In the genomic region with DNA sequence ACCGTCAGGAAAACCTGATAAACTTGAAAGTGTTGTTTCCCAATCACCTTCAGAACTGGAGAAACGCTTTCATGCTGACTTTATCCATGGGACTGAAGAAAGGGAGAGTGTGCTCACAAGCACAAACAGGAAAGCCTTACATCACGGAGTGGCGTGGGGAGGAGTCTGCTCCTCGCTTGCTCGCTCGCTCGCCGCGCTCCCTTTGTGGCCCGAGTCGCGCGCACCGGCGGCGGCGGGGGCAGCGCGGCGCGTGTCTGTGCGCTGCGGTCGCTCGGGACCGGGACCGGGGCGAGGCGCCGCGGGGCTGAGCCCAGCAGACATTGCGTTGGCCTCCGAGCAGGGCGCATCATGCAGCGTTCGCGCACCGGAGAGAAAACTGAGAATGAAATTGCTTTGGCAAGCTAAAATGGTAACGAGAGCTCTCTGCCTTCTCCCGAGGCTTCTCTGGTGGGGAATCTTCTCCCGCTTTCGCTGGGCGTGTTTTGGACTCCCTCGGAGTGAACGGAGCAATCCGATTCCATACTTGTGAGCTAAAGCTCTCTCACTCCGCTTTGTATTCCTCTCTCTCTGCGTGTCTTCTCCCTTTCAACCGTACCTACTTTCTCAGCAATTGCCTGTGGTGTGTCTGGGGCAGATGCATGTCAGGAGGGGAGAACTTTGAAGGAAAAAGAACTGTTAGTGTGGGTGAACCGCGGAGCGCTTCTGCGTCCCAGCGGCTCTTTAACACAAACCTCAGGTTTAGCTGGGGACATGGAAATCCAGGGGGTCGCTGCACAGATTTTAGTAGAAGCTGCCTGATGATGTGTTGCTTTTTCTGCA, we compare ENCODE assay signal across 1 cellular context.
TF ChIP-seq lines count a peak whose summit lies in the region.

A gene (plus strand): TSS at position 205 of the 819 bp plus-strand sequence. CDS start 178 bp downstream, at position 383.

TF ChIP-seq in HepG2, 621 proteins besides CTCF, POLR2A, EP300 and RAD21 (continued from another document and continues in another):
- TF ChIP-seq ZNF678 (CRISPR knock-in tag; IDR thresholded peaks at IDR 0.05) = no peak
- TF ChIP-seq, protein P1, sequence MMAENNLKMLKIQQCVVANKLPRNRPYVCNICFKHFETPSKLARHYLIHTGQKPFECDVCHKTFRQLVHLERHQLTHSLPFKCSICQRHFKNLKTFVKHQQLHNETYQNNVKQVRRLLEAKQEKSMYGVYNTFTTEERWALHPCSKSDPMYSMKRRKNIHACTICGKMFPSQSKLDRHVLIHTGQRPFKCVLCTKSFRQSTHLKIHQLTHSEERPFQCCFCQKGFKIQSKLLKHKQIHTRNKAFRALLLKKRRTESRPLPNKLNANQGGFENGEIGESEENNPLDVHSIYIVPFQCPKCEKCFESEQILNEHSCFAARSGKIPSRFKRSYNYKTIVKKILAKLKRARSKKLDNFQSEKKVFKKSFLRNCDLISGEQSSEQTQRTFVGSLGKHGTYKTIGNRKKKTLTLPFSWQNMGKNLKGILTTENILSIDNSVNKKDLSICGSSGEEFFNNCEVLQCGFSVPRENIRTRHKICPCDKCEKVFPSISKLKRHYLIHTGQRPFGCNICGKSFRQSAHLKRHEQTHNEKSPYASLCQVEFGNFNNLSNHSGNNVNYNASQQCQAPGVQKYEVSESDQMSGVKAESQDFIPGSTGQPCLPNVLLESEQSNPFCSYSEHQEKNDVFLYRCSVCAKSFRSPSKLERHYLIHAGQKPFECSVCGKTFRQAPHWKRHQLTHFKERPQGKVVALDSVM (CRISPR knock-in tag; IDR thresholded peaks at IDR 0.05) = no peak
- no peak for TF ChIP-seq ZNF589 (CRISPR knock-in tag; conservative IDR thresholded peaks at IDR 0.05)
- 0 out of 2 replicates have a peak, but pooled peaks have one; percentile 27 for TF ChIP-seq ZNF558 (CRISPR knock-in tag; IDR thresholded peaks at IDR 0.05; ENCODE audit: borderline replicate concordance)
- TF ChIP-seq YY1 (IDR thresholded peaks at IDR 0.05; ENCODE audit: insufficient read depth, insufficient replicate concordance, low read depth, low read length) = peak; percentile 14
- TF ChIP-seq, protein P2, sequence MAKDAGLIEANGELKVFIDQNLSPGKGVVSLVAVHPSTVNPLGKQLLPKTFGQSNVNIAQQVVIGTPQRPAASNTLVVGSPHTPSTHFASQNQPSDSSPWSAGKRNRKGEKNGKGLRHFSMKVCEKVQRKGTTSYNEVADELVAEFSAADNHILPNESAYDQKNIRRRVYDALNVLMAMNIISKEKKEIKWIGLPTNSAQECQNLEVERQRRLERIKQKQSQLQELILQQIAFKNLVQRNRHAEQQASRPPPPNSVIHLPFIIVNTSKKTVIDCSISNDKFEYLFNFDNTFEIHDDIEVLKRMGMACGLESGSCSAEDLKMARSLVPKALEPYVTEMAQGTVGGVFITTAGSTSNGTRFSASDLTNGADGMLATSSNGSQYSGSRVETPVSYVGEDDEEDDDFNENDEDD (CRISPR knock-in tag; IDR thresholded peaks at IDR 0.05; ENCODE audit: borderline replicate concordance) = peak; percentile 49; the same call in 1 of the 2 replicates
- TF ChIP-seq ARNTL (CRISPR knock-in tag; IDR thresholded peaks at IDR 0.05) = no peak
- no peak for TF ChIP-seq SIX1 (CRISPR knock-in tag; IDR thresholded peaks at IDR 0.05; ENCODE audit: borderline replicate concordance)
- TF ChIP-seq, protein P3, sequence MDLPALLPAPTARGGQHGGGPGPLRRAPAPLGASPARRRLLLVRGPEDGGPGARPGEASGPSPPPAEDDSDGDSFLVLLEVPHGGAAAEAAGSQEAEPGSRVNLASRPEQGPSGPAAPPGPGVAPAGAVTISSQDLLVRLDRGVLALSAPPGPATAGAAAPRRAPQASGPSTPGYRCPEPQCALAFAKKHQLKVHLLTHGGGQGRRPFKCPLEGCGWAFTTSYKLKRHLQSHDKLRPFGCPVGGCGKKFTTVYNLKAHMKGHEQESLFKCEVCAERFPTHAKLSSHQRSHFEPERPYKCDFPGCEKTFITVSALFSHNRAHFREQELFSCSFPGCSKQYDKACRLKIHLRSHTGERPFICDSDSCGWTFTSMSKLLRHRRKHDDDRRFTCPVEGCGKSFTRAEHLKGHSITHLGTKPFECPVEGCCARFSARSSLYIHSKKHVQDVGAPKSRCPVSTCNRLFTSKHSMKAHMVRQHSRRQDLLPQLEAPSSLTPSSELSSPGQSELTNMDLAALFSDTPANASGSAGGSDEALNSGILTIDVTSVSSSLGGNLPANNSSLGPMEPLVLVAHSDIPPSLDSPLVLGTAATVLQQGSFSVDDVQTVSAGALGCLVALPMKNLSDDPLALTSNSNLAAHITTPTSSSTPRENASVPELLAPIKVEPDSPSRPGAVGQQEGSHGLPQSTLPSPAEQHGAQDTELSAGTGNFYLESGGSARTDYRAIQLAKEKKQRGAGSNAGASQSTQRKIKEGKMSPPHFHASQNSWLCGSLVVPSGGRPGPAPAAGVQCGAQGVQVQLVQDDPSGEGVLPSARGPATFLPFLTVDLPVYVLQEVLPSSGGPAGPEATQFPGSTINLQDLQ (CRISPR knock-in tag; IDR thresholded peaks at IDR 0.05) = peak; percentile 60; the same call in 1 of the 2 replicates
- TF ChIP-seq ZNF431 (CRISPR knock-in tag; IDR thresholded peaks at IDR 0.05; ENCODE audit: borderline replicate concordance, low read depth) = 0 out of 2 replicates have a peak, but pooled peaks have one; percentile 23
- no peak for TF ChIP-seq GABPA (IDR thresholded peaks at IDR 0.05; ENCODE audit: low read depth, low read length)
- TF ChIP-seq GABPA (CRISPR knock-in tag; IDR thresholded peaks at IDR 0.05; ENCODE audit: low read depth) = no peak
- no peak for TF ChIP-seq EHMT2 (IDR thresholded peaks at IDR 0.05; ENCODE audit: borderline replicate concordance, low read depth, low read length)
- TF ChIP-seq CHD2 (IDR thresholded peaks at IDR 0.05; ENCODE audit: low read depth, low read length) = no peak
- TF ChIP-seq SMC3 (IDR thresholded peaks at IDR 0.05; ENCODE audit: low read length) = no peak; the same call in 1 of the 2 replicates
- TF ChIP-seq ZNF224 (CRISPR knock-in tag; IDR thresholded peaks at IDR 0.05) = no peak
- no peak for TF ChIP-seq RORA (CRISPR knock-in tag; IDR thresholded peaks at IDR 0.05)
- TF ChIP-seq NFYC (CRISPR knock-in tag; IDR thresholded peaks at IDR 0.05) = no peak
- TF ChIP-seq ZBTB1 (CRISPR knock-in tag; IDR thresholded peaks at IDR 0.05; ENCODE audit: borderline replicate concordance) = no peak
- 0 out of 2 replicates have a peak, but pooled peaks have one; percentile 45 for TF ChIP-seq KMT2B (CRISPR knock-in tag; IDR thresholded peaks at IDR 0.05)
- TF ChIP-seq, protein P4, sequence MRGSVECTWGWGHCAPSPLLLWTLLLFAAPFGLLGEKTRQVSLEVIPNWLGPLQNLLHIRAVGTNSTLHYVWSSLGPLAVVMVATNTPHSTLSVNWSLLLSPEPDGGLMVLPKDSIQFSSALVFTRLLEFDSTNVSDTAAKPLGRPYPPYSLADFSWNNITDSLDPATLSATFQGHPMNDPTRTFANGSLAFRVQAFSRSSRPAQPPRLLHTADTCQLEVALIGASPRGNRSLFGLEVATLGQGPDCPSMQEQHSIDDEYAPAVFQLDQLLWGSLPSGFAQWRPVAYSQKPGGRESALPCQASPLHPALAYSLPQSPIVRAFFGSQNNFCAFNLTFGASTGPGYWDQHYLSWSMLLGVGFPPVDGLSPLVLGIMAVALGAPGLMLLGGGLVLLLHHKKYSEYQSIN (CRISPR knock-in tag; IDR thresholded peaks at IDR 0.05; ENCODE audit: borderline replicate concordance) = no peak
- TF ChIP-seq ZNF556 (CRISPR knock-in tag; IDR thresholded peaks at IDR 0.05; ENCODE audit: borderline replicate concordance) = peak; percentile 46; the same call in 1 of the 2 replicates
- TF ChIP-seq ZFYVE20 (CRISPR knock-in tag; IDR thresholded peaks at IDR 0.05; ENCODE audit: borderline replicate concordance, low read depth) = no peak
- peak; percentile 29; the same call in 1 of the 2 replicates for TF ChIP-seq CEBPB (IDR thresholded peaks at IDR 0.05; ENCODE audit: borderline replicate concordance, low read depth, low read length)
- peak; percentile 52; the same call in 1 of the 2 replicates for TF ChIP-seq POLR2G (IDR thresholded peaks at IDR 0.05; ENCODE audit: low read depth, low read length)
- TF ChIP-seq HNRNPL (IDR thresholded peaks at IDR 0.05; ENCODE audit: low read depth, low read length) = no peak
- TF ChIP-seq, protein P5, sequence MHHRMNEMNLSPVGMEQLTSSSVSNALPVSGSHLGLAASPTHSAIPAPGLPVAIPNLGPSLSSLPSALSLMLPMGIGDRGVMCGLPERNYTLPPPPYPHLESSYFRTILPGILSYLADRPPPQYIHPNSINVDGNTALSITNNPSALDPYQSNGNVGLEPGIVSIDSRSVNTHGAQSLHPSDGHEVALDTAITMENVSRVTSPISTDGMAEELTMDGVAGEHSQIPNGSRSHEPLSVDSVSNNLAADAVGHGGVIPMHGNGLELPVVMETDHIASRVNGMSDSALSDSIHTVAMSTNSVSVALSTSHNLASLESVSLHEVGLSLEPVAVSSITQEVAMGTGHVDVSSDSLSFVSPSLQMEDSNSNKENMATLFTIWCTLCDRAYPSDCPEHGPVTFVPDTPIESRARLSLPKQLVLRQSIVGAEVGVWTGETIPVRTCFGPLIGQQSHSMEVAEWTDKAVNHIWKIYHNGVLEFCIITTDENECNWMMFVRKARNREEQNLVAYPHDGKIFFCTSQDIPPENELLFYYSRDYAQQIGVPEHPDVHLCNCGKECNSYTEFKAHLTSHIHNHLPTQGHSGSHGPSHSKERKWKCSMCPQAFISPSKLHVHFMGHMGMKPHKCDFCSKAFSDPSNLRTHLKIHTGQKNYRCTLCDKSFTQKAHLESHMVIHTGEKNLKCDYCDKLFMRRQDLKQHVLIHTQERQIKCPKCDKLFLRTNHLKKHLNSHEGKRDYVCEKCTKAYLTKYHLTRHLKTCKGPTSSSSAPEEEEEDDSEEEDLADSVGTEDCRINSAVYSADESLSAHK (CRISPR knock-in tag; IDR thresholded peaks at IDR 0.05; ENCODE audit: borderline replicate concordance) = no peak
- no peak for TF ChIP-seq ESRRA (CRISPR knock-in tag; IDR thresholded peaks at IDR 0.05; ENCODE audit: low read depth)
- TF ChIP-seq NFE2 (CRISPR knock-in tag; IDR thresholded peaks at IDR 0.05) = no peak
- TF ChIP-seq SIN3A (IDR thresholded peaks at IDR 0.05; ENCODE audit: borderline replicate concordance, low read depth, low read length) = no peak
- TF ChIP-seq ZNF235 (CRISPR knock-in tag; IDR thresholded peaks at IDR 0.05; ENCODE audit: borderline replicate concordance) = no peak
- no peak for TF ChIP-seq MTA3 (CRISPR knock-in tag; IDR thresholded peaks at IDR 0.05)
- TF ChIP-seq PCBP2 (optimal IDR thresholded peaks at IDR 0.05; ENCODE audit: low read depth, low read length, poor library complexity, severe bottlenecking) = no peak
- TF ChIP-seq PHF5A (CRISPR knock-in tag; IDR thresholded peaks at IDR 0.05; ENCODE audit: low read depth, unreplicated experiment) = no peak
- TF ChIP-seq, protein P6, sequence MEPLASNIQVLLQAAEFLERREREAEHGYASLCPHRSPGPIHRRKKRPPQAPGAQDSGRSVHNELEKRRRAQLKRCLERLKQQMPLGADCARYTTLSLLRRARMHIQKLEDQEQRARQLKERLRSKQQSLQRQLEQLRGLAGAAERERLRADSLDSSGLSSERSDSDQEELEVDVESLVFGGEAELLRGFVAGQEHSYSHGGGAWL (CRISPR knock-in tag; IDR thresholded peaks at IDR 0.05) = no peak
- TF ChIP-seq MAFK (conservative IDR thresholded peaks at IDR 0.05 in 1 of 2, IDR thresholded peaks at IDR 0.05 in 1 of 2; ENCODE audit: low read length in 2 of 2) = peak in 1 of 2 experiments; percentile 16; a peak in 1 of 4 replicates
- TF ChIP-seq, protein P7, sequence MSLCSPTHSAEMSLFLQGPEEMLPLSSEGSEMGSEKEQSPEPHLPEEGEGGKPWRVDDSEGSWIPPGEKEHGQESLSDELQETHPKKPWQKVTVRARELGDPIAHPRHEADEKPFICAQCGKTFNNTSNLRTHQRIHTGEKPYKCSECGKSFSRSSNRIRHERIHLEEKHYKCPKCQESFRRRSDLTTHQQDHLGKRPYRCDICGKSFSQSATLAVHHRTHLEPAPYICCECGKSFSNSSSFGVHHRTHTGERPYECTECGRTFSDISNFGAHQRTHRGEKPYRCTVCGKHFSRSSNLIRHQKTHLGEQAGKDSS (CRISPR knock-in tag; IDR thresholded peaks at IDR 0.05; ENCODE audit: borderline replicate concordance, low read depth) = no peak
- no peak for TF ChIP-seq ZNF12 (CRISPR knock-in tag; IDR thresholded peaks at IDR 0.05)
- peak; percentile 86 for TF ChIP-seq KMT2A (CRISPR knock-in tag; IDR thresholded peaks at IDR 0.05)
- TF ChIP-seq MAZ (IDR thresholded peaks at IDR 0.05; ENCODE audit: borderline replicate concordance, low read depth, low read length) = no peak
- peak; percentile 65 for TF ChIP-seq MAZ (CRISPR knock-in tag; IDR thresholded peaks at IDR 0.05; ENCODE audit: low read depth)
- TF ChIP-seq, protein P8, sequence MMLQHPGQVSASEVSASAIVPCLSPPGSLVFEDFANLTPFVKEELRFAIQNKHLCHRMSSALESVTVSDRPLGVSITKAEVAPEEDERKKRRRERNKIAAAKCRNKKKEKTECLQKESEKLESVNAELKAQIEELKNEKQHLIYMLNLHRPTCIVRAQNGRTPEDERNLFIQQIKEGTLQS (CRISPR knock-in tag; IDR thresholded peaks at IDR 0.05) = no peak
- TF ChIP-seq ZNF567 (CRISPR knock-in tag; IDR thresholded peaks at IDR 0.05; ENCODE audit: borderline replicate concordance) = no peak
- TF ChIP-seq, protein P9, sequence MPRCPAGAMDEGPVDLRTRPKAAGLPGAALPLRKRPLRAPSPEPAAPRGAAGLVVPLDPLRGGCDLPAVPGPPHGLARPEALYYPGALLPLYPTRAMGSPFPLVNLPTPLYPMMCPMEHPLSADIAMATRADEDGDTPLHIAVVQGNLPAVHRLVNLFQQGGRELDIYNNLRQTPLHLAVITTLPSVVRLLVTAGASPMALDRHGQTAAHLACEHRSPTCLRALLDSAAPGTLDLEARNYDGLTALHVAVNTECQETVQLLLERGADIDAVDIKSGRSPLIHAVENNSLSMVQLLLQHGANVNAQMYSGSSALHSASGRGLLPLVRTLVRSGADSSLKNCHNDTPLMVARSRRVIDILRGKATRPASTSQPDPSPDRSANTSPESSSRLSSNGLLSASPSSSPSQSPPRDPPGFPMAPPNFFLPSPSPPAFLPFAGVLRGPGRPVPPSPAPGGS (CRISPR knock-in tag; IDR thresholded peaks at IDR 0.05) = no peak
- peak; percentile 10; the same call in 1 of the 2 replicates for TF ChIP-seq SAP130 (CRISPR knock-in tag; IDR thresholded peaks at IDR 0.05; ENCODE audit: low read depth)
- TF ChIP-seq, protein P10, sequence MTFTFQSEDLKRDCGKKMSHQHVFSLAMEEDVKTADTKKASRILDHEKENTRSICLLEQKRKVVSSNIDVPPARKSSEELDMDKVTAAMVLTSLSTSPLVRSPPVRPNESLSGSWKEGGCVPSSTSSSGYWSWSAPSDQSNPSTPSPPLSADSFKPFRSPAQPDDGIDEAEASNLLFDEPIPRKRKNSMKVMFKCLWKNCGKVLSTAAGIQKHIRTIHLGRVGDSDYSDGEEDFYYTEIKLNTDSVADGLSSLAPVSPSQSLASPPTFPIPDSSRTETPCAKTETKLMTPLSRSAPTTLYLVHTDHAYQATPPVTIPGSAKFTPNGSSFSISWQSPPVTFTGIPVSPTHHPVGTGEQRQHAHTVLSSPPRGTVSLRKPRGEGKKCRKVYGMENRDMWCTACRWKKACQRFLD (CRISPR knock-in tag; IDR thresholded peaks at IDR 0.05; ENCODE audit: borderline replicate concordance) = no peak
- no peak for TF ChIP-seq TAF1 (CRISPR knock-in tag; IDR thresholded peaks at IDR 0.05)
- TF ChIP-seq NAIF1 (CRISPR knock-in tag; IDR thresholded peaks at IDR 0.05; ENCODE audit: borderline replicate concordance) = no peak
- TF ChIP-seq PHB2 (IDR thresholded peaks at IDR 0.05; ENCODE audit: partially characterized antibody) = no peak
- TF ChIP-seq HNRNPH1 (optimal IDR thresholded peaks at IDR 0.05; ENCODE audit: low read depth, low read length) = no peak
- no peak for TF ChIP-seq PTBP1 (IDR thresholded peaks at IDR 0.05; ENCODE audit: low read depth, low read length, poor library complexity, severe bottlenecking)
